ENCODE assay signal across 11 cellular contexts in genomic region chr17:68182016-68182315, GRCh38.
DNase-seq lines count a peak whose midpoint lies in the region; ATAC-seq and TF ChIP-seq lines count a peak whose summit lies in the region.
"Had no signal": no experiment of that assay in that cellular context is flagged by ENCODE, and none has a peak within 500 bp of the region (broad histone marks: within the 10 kb centered on the region; RNA-seq: fewer than 3 reads in every experiment).

No MANE protein-coding gene starts in this region.

- H3K27me3 Mint-ChIP-seq in T-helper 17 cell (no peaks in the 10 kb centered on the region), glutamatergic neuron (ENCODE audit: unreplicated experiment) (peaks cover 2% of the 10 kb centered on the region)

- no peak for TF ChIP-seq CTCF in glutamatergic neuron (IDR thresholded peaks at IDR 0.05; ENCODE audit: partially characterized antibody, unreplicated experiment)

- H3K4me3 Mint-ChIP-seq in T-helper 17 cell (peak overlapping the region; percentile 96), glutamatergic neuron (ENCODE audit: unreplicated experiment) (no peak overlapping the region)

- H3K36me3 Mint-ChIP-seq in T-helper 17 cell (ENCODE audit: low read depth) (peaks cover 2% of the 10 kb centered on the region), glutamatergic neuron (ENCODE audit: unreplicated experiment) (no peaks in the 10 kb centered on the region)

- peaks cover 10 to 19% (median 12%) of the 10 kb centered on the region in 11 experiments; a peak in 21 of 22 replicates for H3K9me3 ChIP-seq in BLaER1 treated with 17β-estradiol and CSF1 and Interleukin-3, amounts not matched to agents 10 nM and 100 nM (replicated peaks in 1 of 11)
- H3K9me3 ChIP-seq in T-helper 17 cell (ENCODE audit: control insufficient read depth, low read length, poor library complexity, severe bottlenecking): no peaks in the 10 kb centered on the region

- H4K20me1 ChIP-seq in BLaER1 treated with 17β-estradiol and CSF1 and Interleukin-3, amounts not matched to agents 10 nM and 100 nM: no peaks in the 10 kb centered on the region

- H3K9ac ChIP-seq in BLaER1 treated with 17β-estradiol and CSF1 and Interleukin-3, amounts not matched to agents 10 nM and 100 nM: peak overlapping the region in 4 of 11 experiments; percentile 63 to 74 (median 69); a peak in 8 of 22 replicates

- H3K4me2 ChIP-seq in BLaER1 treated with 17β-estradiol and CSF1 and Interleukin-3, amounts not matched to agents 10 nM and 100 nM: peak overlapping the region in 10 of 11 experiments; percentile 64 to 95 (median 82); a peak in 19 of 22 replicates

- ATAC-seq in GM18519 (IDR thresholded peaks at IDR 0.05; ENCODE audit: low FRiP score, unreplicated experiment) (peak; percentile 36), HG02852 (IDR thresholded peaks at IDR 0.05; ENCODE audit: unreplicated experiment) (peak; percentile 42), T-helper 17 cell (no peak), HG02884 (IDR thresholded peaks at IDR 0.05; ENCODE audit: unreplicated experiment) (no peak), left cardiac atrium (no peak)

- H3K27me3 ChIP-seq in BLaER1 treated with 17β-estradiol and CSF1 and Interleukin-3, amounts not matched to agents 10 nM and 100 nM: peaks cover 0 to 27% (median 0%) of the 10 kb centered on the region in 11 experiments; a peak in 4 of 22 replicates

- H3K27ac Mint-ChIP-seq in T-helper 17 cell (peak overlapping the region; percentile 99), glutamatergic neuron (ENCODE audit: unreplicated experiment) (no peak overlapping the region)

- H3K4me1 ChIP-seq in BLaER1 treated with 17β-estradiol and CSF1 and Interleukin-3, amounts not matched to agents 10 nM and 100 nM: peaks cover 16 to 59% (median 52%) of the 10 kb centered on the region in 10 experiments

- no peaks in the 10 kb centered on the region for H3K36me3 ChIP-seq in BLaER1 treated with 17β-estradiol and CSF1 and Interleukin-3, amounts not matched to agents 10 nM and 100 nM

- peaks cover 3% of the 10 kb centered on the region for H3K9me3 Mint-ChIP-seq in glutamatergic neuron (ENCODE audit: unreplicated experiment)

- no peak for DNase-seq in T-helper 17 cell
- DNase-seq in inferior parietal cortex (ENCODE audit: extremely low spot score): no peak
- DNase-seq in left cardiac atrium: no peak
- DNase-seq in glutamatergic neuron: no peak
- DNase-seq: activated naive CD4-positive, alpha-beta T cell treated with anti-CD3 and anti-CD28 coated beads, Interleukin-2, amount 50 U/mL, for 16 hours; NCI-H1417 treated with DMSO at 0.1 percent for 48 hours had no signal

- H3K4me3 ChIP-seq in BLaER1 treated with 17β-estradiol and CSF1 and Interleukin-3, amounts not matched to agents 10 nM and 100 nM: peak overlapping the region in 5 of 10 experiments; percentile 29 to 66 (median 57); a peak in 8 of 20 replicates

- H3K27ac ChIP-seq in BLaER1 treated with 17β-estradiol and CSF1 and Interleukin-3, amounts not matched to agents 10 nM and 100 nM: peak overlapping the region in 5 of 11 experiments; percentile 2 to 63 (median 48); a peak in 7 of 22 replicates
- H3K27ac ChIP-seq: epithelial cell of prostate had no signal

- intact Hi-C loops in left cardiac atrium (cut with DNase I): no loop called here

- H3K4me1 Mint-ChIP-seq in T-helper 17 cell: peaks cover 34% of the 10 kb centered on the region
- peaks cover 3% of the 10 kb centered on the region for H3K4me1 Mint-ChIP-seq in glutamatergic neuron (ENCODE audit: low read depth, unreplicated experiment)

Comparison
In these comparisons a context has a peak if more than half of its experiments do, and no peak if none do; other contexts are left out.
1. ATAC-seq: peak in GM18519 (single experiment) and HG02852 (single experiment); none in T-helper 17 cell (single experiment), HG02884 (single experiment) and left cardiac atrium (0 of 2).